ENCODE assay signal across 1 cellular context in genomic region chr4:185845966-185846365, GRCh38.
TF ChIP-seq lines count a peak whose summit lies in the region.

No MANE protein-coding gene starts in this region.

TF ChIP-seq in HEK293, 187 proteins besides CTCF, POLR2A, EP300 and RAD21 (continued from another document):
- TF ChIP-seq ZNF626 (tag by site-specific recombination; IDR thresholded peaks at IDR 0.05) (no peak), YY1 (tag by site-specific recombination; IDR thresholded peaks at IDR 0.05) (no peak)
